10 cellular contexts compared by ENCODE assay signal in the genomic region with DNA sequence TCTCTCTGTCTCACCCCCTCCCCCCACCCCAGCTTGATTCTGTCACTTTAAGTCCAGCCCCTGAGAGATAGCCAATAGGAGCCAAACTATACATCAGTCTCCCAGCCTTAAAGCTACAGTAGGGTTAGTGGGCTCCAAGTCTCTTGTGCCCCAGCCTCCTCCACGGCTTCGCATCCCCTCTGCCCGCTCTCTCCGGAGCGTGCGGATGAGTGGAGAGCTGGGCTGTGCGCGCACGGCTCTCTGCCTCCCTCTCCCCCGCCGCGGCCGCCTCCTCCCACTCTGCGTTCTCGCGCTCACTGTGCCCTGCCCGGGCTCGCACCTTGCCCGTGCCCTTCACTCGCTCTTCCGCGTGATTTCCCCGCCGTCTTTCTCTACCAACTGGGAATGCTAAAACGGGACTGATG. TPM values are rescaled to one million over a fixed set of nuclear protein-coding genes. Genes with fewer than 3 reads are reported as not detected.
DNase-seq lines count a peak whose midpoint lies in the region; ATAC-seq lines count a peak whose summit lies in the region.
"Had no signal": no experiment of that assay in that cellular context is flagged by ENCODE, and none has a peak within 500 bp of the region (broad histone marks: within the 10 kb centered on the region; RNA-seq: fewer than 3 reads in every experiment).

A gene (plus strand): TSS at position 137 of the 404 bp plus-strand sequence. CDS start 265 bp downstream, at position 402.

- no peaks in the 10 kb centered on the region for H3K9me3 ChIP-seq in HUES64 (ENCODE audit: insufficient read depth, low read depth, low read length)
- H3K9me3 ChIP-seq in skeletal muscle satellite cell (replicated peaks; ENCODE audit: low read length) = no peaks in the 10 kb centered on the region

- H3K4me2 ChIP-seq in skeletal muscle satellite cell (ENCODE audit: low read length) = peak within 1 kb of the TSS; percentile 47

- under 1% methylated on average over 25 of the region's 25 CpGs for WGBS in HUES64

- H3K9ac ChIP-seq in HUES64 (ENCODE audit: low read depth, low read length) (no peak within 1 kb of the TSS), skeletal muscle satellite cell (ENCODE audit: low read depth, low read length) (no peak within 1 kb of the TSS)

- DNase-seq in amniotic epithelial cell (ENCODE audit: low read depth) (peak; percentile 20), NCI-H1930 (lab: John Stamatoyannopoulos, UW) (no peak)
- no peak for DNase-seq in stimulated activated CD4-positive, alpha-beta T cell treated with anti-CD3 and anti-CD28 coated beads, Interleukin-12 subunit alpha, Interleukin-12 subunit beta, amount 100 ng/mL, for 4 hours
- DNase-seq in activated CD4-positive, CD25-positive, alpha-beta regulatory T cell (lab: John Stamatoyannopoulos, UW) = no peak
- DNase-seq: activated CD4-positive, alpha-beta memory T cell treated with anti-CD3 and anti-CD28 coated beads, Interleukin-2, amount 10 ng/mL, durations not matched to agents 7 days and 5 days; Kasumi-1 had no signal

- H3K4me3 ChIP-seq in HUES64 (ENCODE audit: low read length) = peak within 1 kb of the TSS; percentile 72
- peak within 1 kb of the TSS; percentile 46 for H3K4me3 ChIP-seq in iPS-11a (ENCODE audit: low read depth, low read length)
- no peak within 1 kb of the TSS for H3K4me3 ChIP-seq in skeletal muscle satellite cell (ENCODE audit: low read length)

- H3K27me3 ChIP-seq in HUES64 (ENCODE audit: insufficient read depth, low read length) (peaks cover 79% of the 10 kb centered on the region), skeletal muscle satellite cell (ENCODE audit: control insufficient read depth, insufficient read depth, low read length) (peaks cover 93% of the 10 kb centered on the region)

- H3K4me1 ChIP-seq in HUES64 (ENCODE audit: insufficient read depth, low read length) (peaks cover 6% of the 10 kb centered on the region; the same call in 1 of the 2 replicates), skeletal muscle satellite cell (ENCODE audit: control insufficient read depth, insufficient read depth, low read length) (peaks cover 12% of the 10 kb centered on the region)

- ATAC-seq in HG03469 (IDR thresholded peaks at IDR 0.05; ENCODE audit: unreplicated experiment) = no peak

- H3K36me3 ChIP-seq in HUES64 (ENCODE audit: insufficient read depth, low read length) (no peaks in the 10 kb centered on the region), skeletal muscle satellite cell (ENCODE audit: insufficient read depth, low read length) (no peaks in the 10 kb centered on the region)

- H3K27ac ChIP-seq in HUES64 (ENCODE audit: low read depth, low read length) = no peak within 1 kb of the TSS

RNA-seq across cellular contexts. Expression of the gene that starts here (rescaled TPM):
- 0.35 TPM for polyA plus RNA-seq in HUES64 (2013, experiment 1 of 2)
- 0.57 TPM for polyA plus RNA-seq in HUES64 (2013, experiment 2 of 2)
- not detected in 2 replicates for total RNA-seq in skeletal muscle satellite cell (2012; rRNA removed)
